ENCODE assay signal across 8 cellular contexts in genomic region chr3:113695426-113695817, GRCh38. TPM values are rescaled to one million over a fixed set of nuclear protein-coding genes. Genes with fewer than 3 reads are reported as not detected.
DNase-seq lines count a peak whose midpoint lies in the region; ATAC-seq and TF ChIP-seq lines count a peak whose summit lies in the region.

No MANE protein-coding gene starts in this region.

- H3K4me3 ChIP-seq in MG63 (peak overlapping the region; percentile 68), dorsolateral prefrontal cortex (peak overlapping the region; percentile 61 to 99 (median 88))
- H3K4me3 ChIP-seq in naive thymus-derived CD4-positive, alpha-beta T cell (ENCODE audit: low read length), result peak overlapping the region; percentile 81

- peaks cover 0 to 12% (median 0%) of the 10 kb centered on the region in 5 donors for H3K36me3 Mint-ChIP-seq in naive thymus-derived CD4-positive, alpha-beta T cell

- CTCF ChIA-PET in naive thymus-derived CD4-positive, alpha-beta T cell (lab: Charles Lee), result interaction anchor here (1.3 to 1.4 kb wide), 2 partner anchors 8 to 181 kb away, joined by 3 to 4 read pairs; no protein-coding TSS in a partner anchor

- no peaks in the 10 kb centered on the region for H3K27me3 Mint-ChIP-seq in naive thymus-derived CD4-positive, alpha-beta T cell

- peaks cover 11 to 27% of the 10 kb centered on the region in 2 donors for H3K4me1 ChIP-seq in naive thymus-derived CD4-positive, alpha-beta T cell (ENCODE audit: control insufficient read depth in 2 of 2, insufficient read depth in 2 of 2, low read length in 2 of 2)

- H3K27ac ChIP-seq in dorsolateral prefrontal cortex, result peak overlapping the region in 49 of 59 donors; percentile 35 to 100 (median 97)
- peak overlapping the region; percentile 99 for H3K27ac ChIP-seq in naive thymus-derived CD4-positive, alpha-beta T cell (ENCODE audit: low read depth, low read length)

- H3K27ac Mint-ChIP-seq in naive thymus-derived CD4-positive, alpha-beta T cell, result peak overlapping the region; percentile 87 to 100 (median 98)

- no peaks in the 10 kb centered on the region for H3K36me3 ChIP-seq in MG63
- H3K36me3 ChIP-seq in naive thymus-derived CD4-positive, alpha-beta T cell (ENCODE audit: control insufficient read depth in 2 of 3, insufficient read depth in 3 of 3, low read length in 3 of 3), result no peaks in the 10 kb centered on the region

- H3K4me1 Mint-ChIP-seq in naive thymus-derived CD4-positive, alpha-beta T cell, result peaks cover 23 to 36% (median 29%) of the 10 kb centered on the region in 7 donors

- no peaks in the 10 kb centered on the region for H3K27me3 ChIP-seq in MG63
- H3K27me3 ChIP-seq in dorsolateral prefrontal cortex, result no peaks in the 10 kb centered on the region
- H3K27me3 ChIP-seq in naive thymus-derived CD4-positive, alpha-beta T cell (ENCODE audit: control insufficient read depth in 2 of 2, insufficient read depth in 2 of 2, low read length in 2 of 2), result no peaks in the 10 kb centered on the region

- peak overlapping the region; percentile 91 to 100 (median 96) for H3K4me3 Mint-ChIP-seq in naive thymus-derived CD4-positive, alpha-beta T cell

- intact Hi-C loops in dorsolateral prefrontal cortex (cut with DNase I), result no loop called here
- intact Hi-C loops in naive thymus-derived CD4-positive, alpha-beta T cell (cut with micrococcal nuclease), result loop anchor here (5.0 to 10.0 kb wide), 4 partner anchors 517 to 1571 kb away; partner anchors contain the start of gene GTPBP8 (in 1 of the 2)

- no peaks in the 10 kb centered on the region for H3K9me3 Mint-ChIP-seq in naive thymus-derived CD4-positive, alpha-beta T cell

- DNase-seq in DMS79 treated with DMSO at 0.1 percent for 48 hours (lab: John Stamatoyannopoulos, UW) (peak; percentile 48), MG63 (no peak), dorsolateral prefrontal cortex (no peak), NCI-H524 (lab: John Stamatoyannopoulos, UW) (no peak), iPS-NIHi7 (ENCODE audit: extremely low spot score) (no peak)
- peak in 5 of 9 donors; percentile 13 to 21 (median 14) for DNase-seq in naive thymus-derived CD4-positive, alpha-beta T cell

- no peaks in the 10 kb centered on the region for H3K9me3 ChIP-seq in MG63
- no peaks in the 10 kb centered on the region for H3K9me3 ChIP-seq in naive thymus-derived CD4-positive, alpha-beta T cell (ENCODE audit: control insufficient read depth in 2 of 3, low read length in 3 of 3)

- TF ChIP-seq CTCF in dorsolateral prefrontal cortex (IDR thresholded peaks at IDR 0.05 in 54 of 56, conservative IDR thresholded peaks at IDR 0.05 in 2 of 56; ENCODE audit: low read depth in 1 of 56, partially characterized antibody in 56 of 56), result no peak

- no peak for ATAC-seq in naive thymus-derived CD4-positive, alpha-beta T cell
- ATAC-seq in HG02642 (IDR thresholded peaks at IDR 0.05; ENCODE audit: poor library complexity, unreplicated experiment) (no peak), GM19467 (IDR thresholded peaks at IDR 0.05; ENCODE audit: unreplicated experiment) (no peak)

- POLR2A ChIA-PET in naive thymus-derived CD4-positive, alpha-beta T cell (lab: Charles Lee), result interaction anchor here (0.5 to 5.7 kb wide), 12 partner anchors 23 to 676 kb away, joined by 3 to 69 read pairs (median 4); partner anchors contain the start of genes ATP6V1A, NAA50 and SPICE1

RNA-seq across cellular contexts. Expression of gene USF3, which starts 1.0 kb away (rescaled TPM):
- total RNA-seq in MG63 (2014; rRNA removed; shearing (Covaris generic); ENCODE audit: low replicate concordance), result 3.3 and 4.6 TPM in 2 replicates
- 10 to 100 TPM; 15.8 to 28.6 (median 23.4) TPM for total RNA-seq in dorsolateral prefrontal cortex
- 10 to 100 TPM; 20.2 to 31.8 (median 22.6) TPM for total RNA-seq in naive thymus-derived CD4-positive, alpha-beta T cell
- 1 to 10 TPM; 3.3 to 6.0 TPM for polyA plus RNA-seq in naive thymus-derived CD4-positive, alpha-beta T cell

RNA-seq across cellular contexts. Expression of gene NAA50, which starts 50.6 kb away (rescaled TPM):
- total RNA-seq in MG63 (2014; rRNA removed; shearing (Covaris generic); ENCODE audit: low replicate concordance), result 57.1 and 101 TPM in 2 replicates
- total RNA-seq in dorsolateral prefrontal cortex, result 10 to 100 TPM; 41.3 to 97.5 (median 66.1) TPM
- total RNA-seq in naive thymus-derived CD4-positive, alpha-beta T cell, result 10 to 100 TPM; 38.2 to 89.9 (median 50.6) TPM
- 10 to 100 TPM; 55.4 to 57.9 TPM for polyA plus RNA-seq in naive thymus-derived CD4-positive, alpha-beta T cell

RNA-seq across cellular contexts. Expression of gene ATP6V1A, which starts 51.4 kb away (rescaled TPM):
- total RNA-seq in MG63 (2014; rRNA removed; shearing (Covaris generic); ENCODE audit: low replicate concordance), result 54.5 and 79.5 TPM in 2 replicates
- 100 to 1,000 TPM in 119 of 120 experiments, 10 to 100 TPM in 1; 96.1 to 431 (median 300) TPM for total RNA-seq in dorsolateral prefrontal cortex
- total RNA-seq in naive thymus-derived CD4-positive, alpha-beta T cell, result 10 to 100 TPM; 11.9 to 44.8 (median 28.1) TPM
- 10 to 100 TPM; 29.0 to 41.1 TPM for polyA plus RNA-seq in naive thymus-derived CD4-positive, alpha-beta T cell

Comparison
In these comparisons a context has a peak if more than half of its experiments do, and no peak if none do; other contexts are left out.
1. DNase-seq: peak in DMS79 treated with DMSO at 0.1 percent for 48 hours (single experiment) and naive thymus-derived CD4-positive, alpha-beta T cell (5 of 9); none in MG63 (single experiment), dorsolateral prefrontal cortex (0 of 10), NCI-H524 (0 of 2) and iPS-NIHi7 (single experiment).
2. intact Hi-C loops: an anchor here in naive thymus-derived CD4-positive, alpha-beta T cell (5.0 to 10.0 kb wide); none called in dorsolateral prefrontal cortex.
3. Peak in every context shown above with its lines, with median percentiles within 50 percentile points of each other: H3K4me3 ChIP-seq.